Comparison of ENCODE assay signal across 25 cellular contexts in the genomic region with DNA sequence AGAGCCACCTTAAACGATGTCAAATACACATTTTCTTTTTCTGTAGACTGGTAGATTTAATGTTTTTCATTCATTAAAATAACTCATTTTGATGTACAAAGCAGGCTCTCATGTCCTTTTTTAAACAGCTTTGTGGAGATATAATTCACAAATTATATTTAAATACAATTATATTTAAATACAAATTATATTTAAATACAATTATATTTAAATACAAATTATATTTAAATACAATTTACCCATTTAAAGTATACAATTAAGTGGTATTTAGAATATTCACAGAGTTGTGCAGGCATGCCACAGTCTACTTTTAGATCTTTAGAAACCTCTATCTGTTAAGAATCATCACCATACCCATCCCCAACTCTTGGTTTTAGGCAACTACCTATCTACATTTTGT. TPM values are rescaled to one million over a fixed set of nuclear protein-coding genes. Genes with fewer than 3 reads are reported as not detected.
"Had no signal": no experiment of that assay in that cellular context is flagged by ENCODE, and none has a peak within 500 bp of the region (broad histone marks: within the 10 kb centered on the region; RNA-seq: fewer than 3 reads in every experiment).

No MANE protein-coding gene starts in this region.

- H3K4me3 ChIP-seq: coronary artery, dorsolateral prefrontal cortex, esophagus muscularis mucosa, gastrocnemius medialis, heart right ventricle, left lung, lower lobe of right lung, mucosa of descending colon had no signal

- H3K4me1 ChIP-seq: esophagus muscularis mucosa, foreskin keratinocyte, gastrocnemius medialis, heart right ventricle, left lung, lower lobe of right lung had no signal

- H3K27ac ChIP-seq: coronary artery, dorsolateral prefrontal cortex, esophagus muscularis mucosa, foreskin keratinocyte, gastrocnemius medialis, heart right ventricle, left lung, lower lobe of right lung had no signal

- H3K36me3 ChIP-seq: gastrocnemius medialis, left lung, lower lobe of right lung had no signal

- FAIRE-seq: colon, endothelial cell of umbilical vein, islet of Langerhans, keratinocyte had no signal

- ATAC-seq: foreskin keratinocyte, gastrocnemius medialis, heart right ventricle, left cardiac atrium, left lung, left ventricle myocardium superior, lower lobe of right lung, mucosa of descending colon had no signal

- H3K9me3 ChIP-seq: esophagus muscularis mucosa, gastrocnemius medialis, heart right ventricle, left lung, lower lobe of right lung, mucosa of descending colon had no signal

- H3K27me3 ChIP-seq: dorsolateral prefrontal cortex, esophagus muscularis mucosa, gastrocnemius medialis, heart right ventricle, left lung had no signal

- DNase-seq: dermis blood vessel endothelial cell; dorsolateral prefrontal cortex; effector CD4-positive, alpha-beta T cell; effector memory CD4-positive, alpha-beta T cell; foreskin keratinocyte; gastrocnemius medialis; glutamatergic neuron; head of caudate nucleus; heart right ventricle; hippocampal formation; left cardiac atrium; left lung; left ventricle myocardium superior; lower lobe of right lung; mesenchymal stem cell; mucosa of descending colon had no signal

RNA-seq across cellular contexts. Expression of a gene that starts 36.4 kb away (rescaled TPM):
- total RNA-seq: dermis blood vessel endothelial cell, endothelial cell of umbilical vein, glomerular endothelial cell, lung microvascular endothelial cell, myocyte had no signal
